ENCODE assay signal across 25 cellular contexts in the genomic region with DNA sequence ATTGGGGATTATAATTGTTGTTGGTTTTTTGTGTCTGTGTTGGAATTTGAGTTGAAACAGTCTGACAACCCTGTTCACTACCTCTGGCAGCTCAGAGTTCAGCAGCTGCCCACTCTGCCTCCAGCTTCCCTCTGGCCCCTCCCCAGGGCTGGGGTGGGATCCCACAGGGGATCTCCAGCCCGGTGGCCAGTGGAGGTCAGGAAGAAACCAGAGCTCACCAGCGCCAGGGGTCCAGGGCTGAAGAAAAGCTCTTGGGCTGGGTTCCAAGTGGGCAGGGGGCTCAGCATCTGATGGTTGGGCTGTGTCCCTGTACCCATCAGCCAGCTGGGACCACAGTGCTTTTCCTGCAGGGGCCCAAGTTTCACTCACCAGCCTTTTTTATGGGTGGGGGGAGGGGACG. TPM values are rescaled to one million over a fixed set of nuclear protein-coding genes. Genes with fewer than 3 reads are reported as not detected.
"Had no signal": no experiment of that assay in that cellular context is flagged by ENCODE, and none has a peak within 500 bp of the region (broad histone marks: within the 10 kb centered on the region; RNA-seq: fewer than 3 reads in every experiment).

No MANE protein-coding gene starts in this region.

- H3K27ac Mint-ChIP-seq: IgD-negative memory B cell had no signal

- H3K27ac ChIP-seq: HL-60, KMS-11, SJSA1, SK-N-MC had no signal

- H3K27me3 ChIP-seq: MG63, SJSA1 had no signal

- H3K9me3 Mint-ChIP-seq: IgD-negative memory B cell had no signal

- H3K4me3 ChIP-seq: K562, MG63, SJSA1, SK-N-MC had no signal

- ATAC-seq: K562 had no signal

- H3K4me2 ChIP-seq: KMS-11 had no signal

- H3K9me3 ChIP-seq: MG63, SJSA1 had no signal

- DNase-seq: MG63, NCI-H1092, NCI-H1105 treated with DMSO at 0.1 percent for 48 hours, NCI-H1417 treated with DMSO at 0.1 percent for 48 hours, NCI-H146, NCI-H1694 treated with DMSO at 0.1 percent for 48 hours, NCI-H1930, NCI-H2081, NCI-H2107, NCI-H2227 treated with DMSO at 0.1 percent for 48 hours, NCI-H524, NCI-H526 treated with DMSO at 0.1 percent for 48 hours, NCI-H748 treated with DMSO at 0.1 percent for 48 hours, Right ventricle myocardium superior, RPMI8226, SIG-M5, SW 1271 had no signal

- H3K36me3 ChIP-seq: MG63, SJSA1 had no signal

- H3K9ac ChIP-seq: KMS-11 had no signal

- H3K27me3 Mint-ChIP-seq: IgD-negative memory B cell had no signal

RNA-seq across cellular contexts. Expression of gene NMUR1, which starts 49.5 kb away (rescaled TPM):
- total RNA-seq: LHCN-M2, NCI-H460 had no signal
